Comparison of ENCODE assay signal across 24 cellular contexts in the genomic region with DNA sequence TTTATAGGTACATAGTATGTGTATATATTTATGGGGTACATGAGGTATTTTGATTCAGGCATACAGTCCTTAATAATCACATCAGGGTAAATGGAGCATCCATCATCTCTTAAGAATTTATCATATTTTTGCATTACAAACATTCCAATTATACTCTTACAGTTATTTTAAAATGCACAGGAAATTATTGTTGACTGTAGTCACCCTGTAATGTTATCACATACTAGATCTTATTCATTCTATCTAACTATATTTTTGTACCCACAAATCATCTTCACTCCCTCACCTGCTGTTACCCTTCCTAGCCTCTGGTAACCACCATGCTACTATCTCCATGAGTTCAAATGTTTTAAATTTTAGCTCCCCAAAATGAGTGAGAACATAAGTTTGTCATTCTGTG. TPM values are rescaled to one million over a fixed set of nuclear protein-coding genes. Genes with fewer than 3 reads are reported as not detected.
DNase-seq lines count a peak whose midpoint lies in the region; ATAC-seq and TF ChIP-seq lines count a peak whose summit lies in the region.
"Had no signal": no experiment of that assay in that cellular context is flagged by ENCODE, and none has a peak within 500 bp of the region (broad histone marks: within the 10 kb centered on the region; RNA-seq: fewer than 3 reads in every experiment).

No MANE protein-coding gene starts in this region.

- TF ChIP-seq POLR2A in gastrocnemius medialis (IDR thresholded peaks at IDR 0.05): no peak

- in situ Hi-C loops in gastrocnemius medialis (cut with MboI; ENCODE audit: low sequenced_read_pairs in 4 of 4): no loop called here

- no peaks in the 10 kb centered on the region for H3K36me3 Mint-ChIP-seq in stimulated activated memory B cell treated with anti-CD40 and anti-IgM and Interleukin-4, amounts not matched to agents 10 μg/mL and 1 μg/mL and 100 μg/mL, for 72 hours
- H3K36me3 Mint-ChIP-seq: CD14-positive monocyte; CD4-positive, alpha-beta memory T cell; CD4-positive, CD25-positive, alpha-beta regulatory T cell; CD8-positive, alpha-beta memory T cell had no signal

- H3K9me3 ChIP-seq in gastrocnemius medialis: no peaks in the 10 kb centered on the region
- H3K9me3 ChIP-seq: BE2C, BLaER1 had no signal

- no peaks in the 10 kb centered on the region for H3K27me3 ChIP-seq in gastrocnemius medialis
- H3K27me3 ChIP-seq: BE2C, BLaER1 had no signal

- no peaks in the 10 kb centered on the region for H3K27me3 Mint-ChIP-seq in stimulated activated memory B cell treated with anti-CD40 and anti-IgM and Interleukin-4, amounts not matched to agents 10 μg/mL and 1 μg/mL and 100 μg/mL, for 72 hours
- H3K27me3 Mint-ChIP-seq: CD4-positive, alpha-beta memory T cell; CD8-positive, alpha-beta memory T cell had no signal

- peak; percentile 17 for DNase-seq in EH (ENCODE audit: low read depth)
- peak; percentile 29 for DNase-seq in EL
- peak; percentile 10 for DNase-seq in iris pigment epithelial cell (ENCODE audit: low read depth)
- no peak for DNase-seq in gastrocnemius medialis
- DNase-seq in NCI-H510A treated with DMSO at 0.1 percent for 48 hours (lab: John Stamatoyannopoulos, UW): no peak
- DNase-seq in NCI-H345 treated with DMSO at 0.1 percent for 48 hours (lab: John Stamatoyannopoulos, UW; ENCODE audit: unreplicated experiment): no peak
- DNase-seq: 8988T; ACHN; BE2C; C1 segment of cervical spinal cord; CD4-positive, alpha-beta memory T cell; CD4-positive, CD25-positive, alpha-beta regulatory T cell; CD8-positive, alpha-beta memory T cell; COR-L47; DMS 273 treated with DMSO at 0.1 percent for 48 hours; DMS153; DMS53; DMS79; DND-41; GDM1 had no signal

- peaks cover 3% of the 10 kb centered on the region for H3K9me3 Mint-ChIP-seq in stimulated activated memory B cell treated with anti-CD40 and anti-IgM and Interleukin-4, amounts not matched to agents 10 μg/mL and 1 μg/mL and 100 μg/mL, for 72 hours
- H3K9me3 Mint-ChIP-seq: CD4-positive, alpha-beta memory T cell; CD8-positive, alpha-beta memory T cell had no signal

- no peak for TF ChIP-seq CTCF in gastrocnemius medialis (IDR thresholded peaks at IDR 0.05 in 4 of 5, conservative IDR thresholded peaks at IDR 0.05 in 1 of 5)

- H3K4me3 Mint-ChIP-seq in stimulated activated memory B cell treated with anti-CD40 and anti-IgM and Interleukin-4, amounts not matched to agents 10 μg/mL and 1 μg/mL and 100 μg/mL, for 72 hours: no peak overlapping the region
- H3K4me3 Mint-ChIP-seq: CD14-positive monocyte; CD4-positive, alpha-beta memory T cell; CD4-positive, CD25-positive, alpha-beta regulatory T cell; CD8-positive, alpha-beta memory T cell had no signal

- intact Hi-C loops in gastrocnemius medialis (cut with DNase I; ENCODE audit: low total_unique reads): no loop called here

- H3K27ac Mint-ChIP-seq in stimulated activated memory B cell treated with anti-CD40 and anti-IgM and Interleukin-4, amounts not matched to agents 10 μg/mL and 1 μg/mL and 100 μg/mL, for 72 hours: peak overlapping the region; percentile 87
- H3K27ac Mint-ChIP-seq: CD14-positive monocyte; CD4-positive, alpha-beta memory T cell; CD4-positive, CD25-positive, alpha-beta regulatory T cell; CD8-positive, alpha-beta memory T cell had no signal

- no peak overlapping the region for H3K27ac ChIP-seq in gastrocnemius medialis
- H3K27ac ChIP-seq: BLaER1 had no signal

- H3K4me3 ChIP-seq in gastrocnemius medialis: no peak overlapping the region
- H3K4me3 ChIP-seq: BLaER1, GM12878 had no signal

- no peaks in the 10 kb centered on the region for H3K4me1 ChIP-seq in gastrocnemius medialis
- H3K4me1 ChIP-seq: BLaER1 had no signal

- H3K36me3 ChIP-seq in gastrocnemius medialis: no peaks in the 10 kb centered on the region
- H3K36me3 ChIP-seq: BE2C, BLaER1 had no signal

- peaks cover 22% of the 10 kb centered on the region for H3K4me1 Mint-ChIP-seq in stimulated activated memory B cell treated with anti-CD40 and anti-IgM and Interleukin-4, amounts not matched to agents 10 μg/mL and 1 μg/mL and 100 μg/mL, for 72 hours
- H3K4me1 Mint-ChIP-seq: CD14-positive monocyte; CD8-positive, alpha-beta memory T cell had no signal

- no peak for ATAC-seq in stimulated activated memory B cell treated with anti-CD40 and anti-IgM and Interleukin-4, amounts not matched to agents 10 μg/mL and 1 μg/mL and 100 μg/mL, for 72 hours
- ATAC-seq in gastrocnemius medialis: no peak

RNA-seq across cellular contexts. Expression of a gene that starts 56.3 kb away (rescaled TPM):
- 10 to 100 TPM in 3 of 4 donors, 1 to 10 TPM in 1; 9.7 to 17.5 (median 13.2) TPM for total RNA-seq in gastrocnemius medialis

Comparison
In these comparisons a context has a peak if more than half of its experiments do, and no peak if none do; other contexts are left out.
1. DNase-seq: peak in EH (single experiment), EL (single experiment) and iris pigment epithelial cell (single experiment); none in gastrocnemius medialis (0 of 2), NCI-H510A treated with DMSO at 0.1 percent for 48 hours (single experiment) and NCI-H345 treated with DMSO at 0.1 percent for 48 hours (single experiment).